19 cellular contexts compared by ENCODE assay signal in genomic region chrX:41971346-41971745, GRCh38.
"Had no signal": no experiment of that assay in that cellular context is flagged by ENCODE, and none has a peak within 500 bp of the region (broad histone marks: within the 10 kb centered on the region; RNA-seq: fewer than 3 reads in every experiment).

No MANE protein-coding gene starts in this region.

- H3K27me3 ChIP-seq: ovary, sigmoid colon, testis, tibial artery, upper lobe of left lung had no signal

- DNase-seq: dorsolateral prefrontal cortex; effector CD4-positive, alpha-beta T cell; head of caudate nucleus; left ventricle myocardium superior; lower lobe of right lung; natural killer cell; occipital lobe; ovary; posterior cingulate gyrus; psoas muscle; right cardiac atrium; sigmoid colon; stimulated activated CD4-positive, alpha-beta T cell treated with anti-CD3 and anti-CD28 coated beads, Interleukin-2, amount 100 ng/mL, for 24 hours; stimulated activated CD4-positive, alpha-beta T cell treated with anti-CD3 and anti-CD28 coated beads, Interleukin-4, amount 100 ng/mL, for 24 hours; stimulated activated naive CD4-positive, alpha-beta T cell treated with Interleukin-2 at 50 U/mL for 16 hours; substantia nigra; testis; tibial artery; upper lobe of left lung had no signal

- H3K27ac ChIP-seq: dorsolateral prefrontal cortex, lower lobe of right lung, ovary, psoas muscle, sigmoid colon, testis, tibial artery, upper lobe of left lung had no signal

- H3K9me3 ChIP-seq: lower lobe of right lung, ovary, psoas muscle, sigmoid colon, testis, tibial artery, upper lobe of left lung had no signal

- H3K36me3 ChIP-seq: lower lobe of right lung, ovary, sigmoid colon, tibial artery, upper lobe of left lung had no signal

- H3K4me1 ChIP-seq: lower lobe of right lung, psoas muscle, sigmoid colon, testis, tibial artery, upper lobe of left lung had no signal

- H3K4me3 ChIP-seq: dorsolateral prefrontal cortex, lower lobe of right lung, ovary, psoas muscle, sigmoid colon, testis, tibial artery, upper lobe of left lung had no signal
